Comparison of ENCODE assay signal across 16 cellular contexts in genomic region chr11:109026891-109027489, GRCh38.
"Had no signal": no experiment of that assay in that cellular context is flagged by ENCODE, and none has a peak within 500 bp of the region (broad histone marks: within the 10 kb centered on the region; RNA-seq: fewer than 3 reads in every experiment).

No MANE protein-coding gene starts in this region.

- H3K9me3 ChIP-seq: right lobe of liver had no signal

- H3K4me1 ChIP-seq: heart left ventricle, left lung, psoas muscle, right lobe of liver had no signal

- DNase-seq: activated CD4-positive, CD25-positive, alpha-beta regulatory T cell treated with anti-CD3 and anti-CD28 coated beads, Interleukin-2, amount 50 U/mL, for 72 hours; activated CD8-positive, alpha-beta memory T cell treated with anti-CD3 and anti-CD28 coated beads, Interleukin-2, amount 50 U/mL, for 48 hours; activated CD8-positive, alpha-beta T cell treated with anti-CD3 and anti-CD28 coated beads, Interleukin-2, amount 10 ng/mL, durations not matched to agents 7 days and 5 days; caudate nucleus; effector memory CD8-positive, alpha-beta T cell; foreskin melanocyte; heart left ventricle; left lung; psoas muscle; right lobe of liver; stimulated activated CD4-positive, alpha-beta T cell treated with anti-CD3 and anti-CD28 coated beads, Interleukin-2, amount 100 ng/mL, for 24 hours; stimulated activated naive CD4-positive, alpha-beta T cell; substantia nigra had no signal

- H3K27me3 Mint-ChIP-seq: dendritic cell treated with granulocyte-macrophage colony-stimulating factor and Interleukin-4, amounts not matched to agents 40 ng/mL and 50 ng/mL, for 4 days had no signal

- FAIRE-seq: keratinocyte had no signal

- H3K36me3 ChIP-seq: heart left ventricle, left lung, right lobe of liver had no signal

- ATAC-seq: activated CD8-positive, alpha-beta T cell treated with anti-CD3 and anti-CD28 coated beads, Interleukin-2, amount 10 ng/mL, durations not matched to agents 7 days and 5 days; effector memory CD8-positive, alpha-beta T cell; heart left ventricle; left lung; psoas muscle; right lobe of liver had no signal

- H3K9me3 Mint-ChIP-seq: dendritic cell treated with granulocyte-macrophage colony-stimulating factor and Interleukin-4, amounts not matched to agents 40 ng/mL and 50 ng/mL, for 4 days; effector memory CD8-positive, alpha-beta T cell had no signal

- H3K27ac Mint-ChIP-seq: activated CD8-positive, alpha-beta T cell treated with anti-CD3 and anti-CD28 coated beads, Interleukin-2, amount 10 ng/mL, durations not matched to agents 7 days and 5 days; dendritic cell treated with granulocyte-macrophage colony-stimulating factor and Interleukin-4, amounts not matched to agents 40 ng/mL and 50 ng/mL, for 4 days; effector memory CD8-positive, alpha-beta T cell; nephron had no signal

- H3K27me3 ChIP-seq: heart left ventricle, left lung, right lobe of liver had no signal

- H3K27ac ChIP-seq: heart left ventricle, left lung, psoas muscle, right lobe of liver had no signal

- H3K4me3 Mint-ChIP-seq: activated CD8-positive, alpha-beta T cell treated with anti-CD3 and anti-CD28 coated beads, Interleukin-2, amount 10 ng/mL, durations not matched to agents 7 days and 5 days; dendritic cell treated with granulocyte-macrophage colony-stimulating factor and Interleukin-4, amounts not matched to agents 40 ng/mL and 50 ng/mL, for 4 days; effector memory CD8-positive, alpha-beta T cell; nephron had no signal

- H3K4me3 ChIP-seq: heart left ventricle, left lung, psoas muscle, right lobe of liver had no signal
